In genomic region chr22:30297276-30298004, GRCh38 we compare ENCODE assay signal across 15 cellular contexts. TPM values are rescaled to one million over a fixed set of nuclear protein-coding genes. Genes with fewer than 3 reads are reported as not detected.
A peak's percentile ranks its signal among the peaks of the same experiment; 100 is the strongest.
DNase-seq lines count a peak whose midpoint lies in the region; ATAC-seq and TF ChIP-seq lines count a peak whose summit lies in the region.
"Had no signal": no experiment of that assay in that cellular context is flagged by ENCODE, and none has a peak within 500 bp of the region (broad histone marks: within the 10 kb centered on the region; RNA-seq: fewer than 3 reads in every experiment).

No MANE protein-coding gene starts in this region.

- no peak overlapping the region for H3K4me3 Mint-ChIP-seq in activated CD4-positive, alpha-beta T cell treated with anti-CD3 and anti-CD28 coated beads, Interleukin-2, amount 10 ng/mL, durations not matched to agents 24 days and 14 days
- peak overlapping the region; percentile 36 for H3K4me3 Mint-ChIP-seq in activated naive CD8-positive, alpha-beta T cell treated with anti-CD3 and anti-CD28 coated beads, Interleukin-2, amount 10 ng/mL, durations not matched to agents 7 days and 5 days
- no peak overlapping the region for H3K4me3 Mint-ChIP-seq in stimulated activated effector memory CD8-positive, alpha-beta T cell treated with anti-CD3 and anti-CD28 coated beads, Interleukin-12 subunit alpha, Interleukin-12 subunit beta, amount 100 ng/mL, for 72 hours

- no peak for TF ChIP-seq CTCF in right lobe of liver (IDR thresholded peaks at IDR 0.05)

- no peak overlapping the region for H3K27ac ChIP-seq in right lobe of liver

- peak overlapping the region; percentile 74 for H3K27ac Mint-ChIP-seq in activated CD4-positive, alpha-beta T cell treated with anti-CD3 and anti-CD28 coated beads, Interleukin-2, amount 10 ng/mL, durations not matched to agents 24 days and 14 days
- peak overlapping the region; percentile 89 for H3K27ac Mint-ChIP-seq in activated naive CD8-positive, alpha-beta T cell treated with anti-CD3 and anti-CD28 coated beads, Interleukin-2, amount 10 ng/mL, durations not matched to agents 7 days and 5 days
- H3K27ac Mint-ChIP-seq in stimulated activated effector memory CD8-positive, alpha-beta T cell treated with anti-CD3 and anti-CD28 coated beads, Interleukin-12 subunit alpha, Interleukin-12 subunit beta, amount 100 ng/mL, for 72 hours = peak overlapping the region; percentile 88

- POLR2A ChIA-PET in activated naive CD8-positive, alpha-beta T cell treated with anti-CD3 and anti-CD28 coated beads, Interleukin-2, amount 10 ng/mL, durations not matched to agents 7 days and 5 days (lab: Charles Lee) = interaction anchor here (1.5 to 4.2 kb wide), 3 partner anchors 8 to 59 kb away, joined by 4 to 19 read pairs (median 15); partner anchors contain the start of genes CASTOR1, CCDC157, SF3A1 and TBC1D10A

- WGBS in right lobe of liver (ENCODE audit: insufficient coverage, low coverage, low lambda C conversion rate, missing lambda C conversion rate) = 94% methylated on average over 6 of the region's 11 CpGs

- ATAC-seq in activated naive CD8-positive, alpha-beta T cell treated with anti-CD3 and anti-CD28 coated beads, Interleukin-2, amount 10 ng/mL, durations not matched to agents 7 days and 5 days (ENCODE audit: low read depth) = no peak
- no peak for ATAC-seq in stimulated activated effector memory CD8-positive, alpha-beta T cell treated with anti-CD3 and anti-CD28 coated beads, Interleukin-12 subunit alpha, Interleukin-12 subunit beta, amount 100 ng/mL, for 72 hours
- no peak for ATAC-seq in right lobe of liver
- no peak for ATAC-seq in GM19351 (IDR thresholded peaks at IDR 0.05; ENCODE audit: unreplicated experiment)

- peaks cover 44% of the 10 kb centered on the region for H3K36me3 Mint-ChIP-seq in activated CD4-positive, alpha-beta T cell treated with anti-CD3 and anti-CD28 coated beads, Interleukin-2, amount 10 ng/mL, durations not matched to agents 24 days and 14 days (ENCODE audit: low read depth)
- peaks cover 37% of the 10 kb centered on the region for H3K36me3 Mint-ChIP-seq in activated naive CD8-positive, alpha-beta T cell treated with anti-CD3 and anti-CD28 coated beads, Interleukin-2, amount 10 ng/mL, durations not matched to agents 7 days and 5 days
- peaks cover 75% of the 10 kb centered on the region for H3K36me3 Mint-ChIP-seq in stimulated activated effector memory CD8-positive, alpha-beta T cell treated with anti-CD3 and anti-CD28 coated beads, Interleukin-12 subunit alpha, Interleukin-12 subunit beta, amount 100 ng/mL, for 72 hours

- intact Hi-C loops in activated CD4-positive, alpha-beta T cell treated with anti-CD3 and anti-CD28 coated beads, Interleukin-2, amount 10 ng/mL, durations not matched to agents 24 days and 14 days (cut with micrococcal nuclease) = no loop called here
- intact Hi-C loops in right lobe of liver (cut with DNase I) = no loop called here

- no peaks in the 10 kb centered on the region for H3K9me3 Mint-ChIP-seq in activated CD4-positive, alpha-beta T cell treated with anti-CD3 and anti-CD28 coated beads, Interleukin-2, amount 10 ng/mL, durations not matched to agents 24 days and 14 days
- H3K9me3 Mint-ChIP-seq in activated naive CD8-positive, alpha-beta T cell treated with anti-CD3 and anti-CD28 coated beads, Interleukin-2, amount 10 ng/mL, durations not matched to agents 7 days and 5 days = no peaks in the 10 kb centered on the region
- H3K9me3 Mint-ChIP-seq in stimulated activated effector memory CD8-positive, alpha-beta T cell treated with anti-CD3 and anti-CD28 coated beads, Interleukin-12 subunit alpha, Interleukin-12 subunit beta, amount 100 ng/mL, for 72 hours = no peaks in the 10 kb centered on the region

- H3K4me1 Mint-ChIP-seq in activated CD4-positive, alpha-beta T cell treated with anti-CD3 and anti-CD28 coated beads, Interleukin-2, amount 10 ng/mL, durations not matched to agents 24 days and 14 days = peaks cover 37% of the 10 kb centered on the region
- peaks cover 50% of the 10 kb centered on the region for H3K4me1 Mint-ChIP-seq in activated naive CD8-positive, alpha-beta T cell treated with anti-CD3 and anti-CD28 coated beads, Interleukin-2, amount 10 ng/mL, durations not matched to agents 7 days and 5 days
- H3K4me1 Mint-ChIP-seq in stimulated activated effector memory CD8-positive, alpha-beta T cell treated with anti-CD3 and anti-CD28 coated beads, Interleukin-12 subunit alpha, Interleukin-12 subunit beta, amount 100 ng/mL, for 72 hours = peaks cover 46% of the 10 kb centered on the region

- H3K4me1 ChIP-seq in right lobe of liver = no peaks in the 10 kb centered on the region

- no peak for DNase-seq in activated CD4-positive, alpha-beta T cell treated with anti-CD3 and anti-CD28 coated beads, Interleukin-2, amount 10 ng/mL, durations not matched to agents 24 days and 14 days
- DNase-seq in activated CD4-positive, alpha-beta T cell treated with anti-CD3 and anti-CD28 coated beads, Interleukin-2, amount 50 U/mL, for 48 hours = no peak
- peak; percentile 82 for DNase-seq in Jurkat, Clone E6-1 (ENCODE audit: low read depth, low spot score)
- no peak for DNase-seq in activated naive CD8-positive, alpha-beta T cell treated with anti-CD3 and anti-CD28 coated beads, Interleukin-2, amount 10 ng/mL, durations not matched to agents 7 days and 5 days
- no peak for DNase-seq in stimulated activated effector memory CD8-positive, alpha-beta T cell treated with anti-CD3 and anti-CD28 coated beads, Interleukin-12 subunit alpha, Interleukin-12 subunit beta, amount 100 ng/mL, for 72 hours (ENCODE audit: low spot score in 2 of 2)
- no peak for DNase-seq in right lobe of liver
- DNase-seq in COLO668 (lab: John Stamatoyannopoulos, UW; ENCODE audit: unreplicated experiment) = no peak
- DNase-seq: activated CD4-positive, alpha-beta T cell treated with anti-CD3 and anti-CD28 coated beads, Interleukin-2, amount 50 U/mL, for 4 hours; NCI-H1694 treated with DMSO at 0.1 percent for 48 hours; NCI-H526; pancreas had no signal

- no peaks in the 10 kb centered on the region for H3K27me3 Mint-ChIP-seq in activated CD4-positive, alpha-beta T cell treated with anti-CD3 and anti-CD28 coated beads, Interleukin-2, amount 10 ng/mL, durations not matched to agents 24 days and 14 days
- no peaks in the 10 kb centered on the region for H3K27me3 Mint-ChIP-seq in activated naive CD8-positive, alpha-beta T cell treated with anti-CD3 and anti-CD28 coated beads, Interleukin-2, amount 10 ng/mL, durations not matched to agents 7 days and 5 days

- H3K27me3 ChIP-seq in right lobe of liver = no peaks in the 10 kb centered on the region
- H3K27me3 ChIP-seq: pancreas, transverse colon had no signal

- H3K9me3 ChIP-seq in right lobe of liver = no peaks in the 10 kb centered on the region
- H3K9me3 ChIP-seq: pancreas, transverse colon had no signal

- no peak for TF ChIP-seq POLR2A in right lobe of liver (IDR thresholded peaks at IDR 0.05)

- H3K36me3 ChIP-seq in right lobe of liver = peaks cover 0 to 76% (median 12%) of the 10 kb centered on the region in 4 donors

- H3K4me3 ChIP-seq in Jurkat, Clone E6-1 (ENCODE audit: low read length) = no peak overlapping the region
- H3K4me3 ChIP-seq in right lobe of liver = no peak overlapping the region
- H3K4me3 ChIP-seq: pancreas, transverse colon had no signal

RNA-seq across cellular contexts. Expression of gene CASTOR1, which starts 8.1 kb away (rescaled TPM):
- total RNA-seq in activated CD4-positive, alpha-beta T cell treated with anti-CD3 and anti-CD28 coated beads, Interleukin-2, amount 10 ng/mL, durations not matched to agents 24 days and 14 days = 4.7 and 7.3 TPM in 2 replicates
- 12.7 TPM for polyA plus RNA-seq in Jurkat, Clone E6-1 (2012; ENCODE audit: insufficient read depth, insufficient read length)
- 10 to 100 TPM; 24.2 to 27.5 TPM for total RNA-seq in activated naive CD8-positive, alpha-beta T cell treated with anti-CD3 and anti-CD28 coated beads, Interleukin-2, amount 10 ng/mL, durations not matched to agents 7 days and 5 days
- total RNA-seq in right lobe of liver = 1 to 10 TPM in 5 of 6 experiments, under 1 TPM in 1; 0.86 to 8.6 (median 4.0) TPM

RNA-seq across cellular contexts. Expression of gene TBC1D10A, which starts 29.3 kb away (rescaled TPM):
- 18.9 and 19.3 TPM in 2 replicates for total RNA-seq in activated CD4-positive, alpha-beta T cell treated with anti-CD3 and anti-CD28 coated beads, Interleukin-2, amount 10 ng/mL, durations not matched to agents 24 days and 14 days
- polyA plus RNA-seq in Jurkat, Clone E6-1 (2012; ENCODE audit: insufficient read depth, insufficient read length) = 24.0 TPM
- 10 to 100 TPM; 54.0 to 54.2 TPM for total RNA-seq in activated naive CD8-positive, alpha-beta T cell treated with anti-CD3 and anti-CD28 coated beads, Interleukin-2, amount 10 ng/mL, durations not matched to agents 7 days and 5 days
- 10 to 100 TPM in 3 of 6 experiments, 1 to 10 TPM in 3; 6.6 to 12.6 (median 10.0) TPM for total RNA-seq in right lobe of liver

RNA-seq across cellular contexts. Expression of gene OSM, which starts 30.8 kb away (rescaled TPM):
- total RNA-seq in activated CD4-positive, alpha-beta T cell treated with anti-CD3 and anti-CD28 coated beads, Interleukin-2, amount 10 ng/mL, durations not matched to agents 24 days and 14 days = 61.0 and 62.8 TPM in 2 replicates
- not detected for polyA plus RNA-seq in Jurkat, Clone E6-1 (2012; ENCODE audit: insufficient read depth, insufficient read length)
- total RNA-seq in activated naive CD8-positive, alpha-beta T cell treated with anti-CD3 and anti-CD28 coated beads, Interleukin-2, amount 10 ng/mL, durations not matched to agents 7 days and 5 days = 100 to 1,000 TPM; 125 to 142 TPM
- under 1 TPM in 4 of 6 experiments, not detected in 2; 0.10 to 0.75 (median 0.19) TPM for total RNA-seq in right lobe of liver
- total RNA-seq: A673, epithelial cell of proximal tubule, transverse colon had no signal

RNA-seq across cellular contexts. Expression of gene LIF, which starts 50.9 kb away (rescaled TPM):
- total RNA-seq in activated CD4-positive, alpha-beta T cell treated with anti-CD3 and anti-CD28 coated beads, Interleukin-2, amount 10 ng/mL, durations not matched to agents 24 days and 14 days = 509 and 511 TPM in 2 replicates
- 1.0 TPM for polyA plus RNA-seq in Jurkat, Clone E6-1 (2012; ENCODE audit: insufficient read depth, insufficient read length)
- total RNA-seq in activated naive CD8-positive, alpha-beta T cell treated with anti-CD3 and anti-CD28 coated beads, Interleukin-2, amount 10 ng/mL, durations not matched to agents 7 days and 5 days = 100 to 1,000 TPM; 508 to 564 TPM
- total RNA-seq in right lobe of liver = 1 to 10 TPM in 3 of 6 experiments, under 1 TPM in 1, not detected in 2; 0.15 to 2.0 (median 1.6) TPM

RNA-seq across cellular contexts. Expression of gene SF3A1, which starts 59.3 kb away (rescaled TPM):
- 314 and 319 TPM in 2 replicates for total RNA-seq in activated CD4-positive, alpha-beta T cell treated with anti-CD3 and anti-CD28 coated beads, Interleukin-2, amount 10 ng/mL, durations not matched to agents 24 days and 14 days
- polyA plus RNA-seq in Jurkat, Clone E6-1 (2012; ENCODE audit: insufficient read depth, insufficient read length) = 198 TPM
- total RNA-seq in activated naive CD8-positive, alpha-beta T cell treated with anti-CD3 and anti-CD28 coated beads, Interleukin-2, amount 10 ng/mL, durations not matched to agents 7 days and 5 days = 100 to 1,000 TPM; 220 to 233 TPM
- total RNA-seq in right lobe of liver = 10 to 100 TPM; 42.6 to 72.8 (median 66.5) TPM

Comparison
In these comparisons a context has a peak if more than half of its experiments do, and no peak if none do; other contexts are left out.
1. RNA of gene OSM, which starts 30.8 kb away (total RNA-seq): 125 to 142 TPM in activated naive CD8-positive, alpha-beta T cell treated with anti-CD3 and anti-CD28 coated beads, Interleukin-2, amount 10 ng/mL, durations not matched to agents 7 days and 5 days and 61.0 to 62.8 TPM in activated CD4-positive, alpha-beta T cell treated with anti-CD3 and anti-CD28 coated beads, Interleukin-2, amount 10 ng/mL, durations not matched to agents 24 days and 14 days; 0.10 to 0.75 TPM in right lobe of liver; every median in the first group is over 10 times any median in the second.
2. Peak in every context shown above with its lines, with median percentiles within 50 percentile points of each other: H3K27ac Mint-ChIP-seq.